In genomic region chr12:122646568-122647220, GRCh38 we compare ENCODE assay signal across 1 cellular context.
A peak's percentile ranks its signal among the peaks of the same experiment; 100 is the strongest.
TF ChIP-seq lines count a peak whose summit lies in the region.

No MANE protein-coding gene starts in this region.

TF ChIP-seq in GM12878, 131 proteins besides CTCF, POLR2A, EP300 and RAD21 (continued from another document and continues in another):
- no peak for TF ChIP-seq CUX1 (IDR thresholded peaks at IDR 0.05; ENCODE audit: insufficient replicate concordance, low read depth, low read length)
- peak; percentile 71 for TF ChIP-seq JUND (IDR thresholded peaks at IDR 0.05; ENCODE audit: low read depth, low read length)
- no peak for TF ChIP-seq RB1 (IDR thresholded peaks at IDR 0.05; ENCODE audit: borderline replicate concordance)
- peak; percentile 89; the same call in 1 of the 2 replicates for TF ChIP-seq CREM (IDR thresholded peaks at IDR 0.05; ENCODE audit: low read depth)
- no peak; the same call in 2 of the 3 replicates for TF ChIP-seq POU2F2 (IDR thresholded peaks at IDR 0.05; ENCODE audit: borderline replicate concordance, low read depth, low read length)
- TF ChIP-seq YBX1 (IDR thresholded peaks at IDR 0.05), result no peak
- TF ChIP-seq EGR1 (IDR thresholded peaks at IDR 0.05; ENCODE audit: borderline replicate concordance in 1 of 2, low read depth in 2 of 2, low read length in 2 of 2), result peak in 1 of 2 experiments; percentile 9; a peak in 1 of 3 replicates
- 0 out of 2 replicates have a peak, but pooled peaks have one; percentile 22 for TF ChIP-seq ZNF687 (IDR thresholded peaks at IDR 0.05)
- peak; percentile 95 to 96 for TF ChIP-seq BHLHE40 (IDR thresholded peaks at IDR 0.05; ENCODE audit: borderline replicate concordance in 1 of 2, low read depth in 2 of 2, low read length in 1 of 2)
- peak; percentile 59 for TF ChIP-seq IKZF1 (conservative IDR thresholded peaks at IDR 0.05)
- no peak for TF ChIP-seq POLR2AphosphoS2 (IDR thresholded peaks at IDR 0.05; ENCODE audit: low read depth, low read length)
- no peak for TF ChIP-seq ZZZ3 (IDR thresholded peaks at IDR 0.05; ENCODE audit: control insufficient read depth, insufficient read length, low read depth)
- TF ChIP-seq CHD4 (IDR thresholded peaks at IDR 0.05), result no peak
- TF ChIP-seq ATF2 (IDR thresholded peaks at IDR 0.05; ENCODE audit: low read length), result peak; percentile 95
- TF ChIP-seq NKRF (conservative IDR thresholded peaks at IDR 0.05), result peak; percentile 88
- TF ChIP-seq TCF12 (IDR thresholded peaks at IDR 0.05; ENCODE audit: low read depth, low read length), result peak; percentile 73
- 0 out of 2 replicates have a peak, but pooled peaks have one; percentile 3 for TF ChIP-seq ATF3 (IDR thresholded peaks at IDR 0.05; ENCODE audit: borderline replicate concordance, extremely low read depth, low read depth, low read length)
- peak; percentile 57; the same call in 1 of the 2 replicates for TF ChIP-seq BMI1 (IDR thresholded peaks at IDR 0.05; ENCODE audit: borderline replicate concordance)
- TF ChIP-seq ZBTB4 (CRISPR knock-in tag; IDR thresholded peaks at IDR 0.05), result no peak
- TF ChIP-seq PAX8 (IDR thresholded peaks at IDR 0.05), result no peak
- peak; percentile 79; the same call in 1 of the 2 replicates for TF ChIP-seq PAX5 (IDR thresholded peaks at IDR 0.05; ENCODE audit: borderline replicate concordance, low read depth, low read length)
- peak; percentile 65 for TF ChIP-seq EED (IDR thresholded peaks at IDR 0.05; ENCODE audit: low read depth)
- TF ChIP-seq ETV6 (conservative IDR thresholded peaks at IDR 0.05 in 1 of 2, IDR thresholded peaks at IDR 0.05 in 1 of 2; ENCODE audit: borderline replicate concordance in 1 of 2, low read depth in 1 of 2), result peak in 1 of 2 experiments; percentile 79; a peak in 1 of 4 replicates
- peak; percentile 82 for TF ChIP-seq CBFB (IDR thresholded peaks at IDR 0.05; ENCODE audit: low read depth)
- TF ChIP-seq ZBTB11 (CRISPR knock-in tag; IDR thresholded peaks at IDR 0.05), result no peak
- peak; percentile 71 for TF ChIP-seq GABPA (IDR thresholded peaks at IDR 0.05; ENCODE audit: low read depth)
- TF ChIP-seq SPI1 (IDR thresholded peaks at IDR 0.05; ENCODE audit: borderline replicate concordance, insufficient read depth, low read depth, low read length), result peak; percentile 95
- TF ChIP-seq IRF4 (IDR thresholded peaks at IDR 0.05; ENCODE audit: low read depth, low read length), result peak; percentile 93; the same call in 1 of the 2 replicates
- peak; percentile 74 for TF ChIP-seq TCF7 (IDR thresholded peaks at IDR 0.05; ENCODE audit: borderline replicate concordance)
